Comparison of ENCODE assay signal across 14 cellular contexts in the genomic region with DNA sequence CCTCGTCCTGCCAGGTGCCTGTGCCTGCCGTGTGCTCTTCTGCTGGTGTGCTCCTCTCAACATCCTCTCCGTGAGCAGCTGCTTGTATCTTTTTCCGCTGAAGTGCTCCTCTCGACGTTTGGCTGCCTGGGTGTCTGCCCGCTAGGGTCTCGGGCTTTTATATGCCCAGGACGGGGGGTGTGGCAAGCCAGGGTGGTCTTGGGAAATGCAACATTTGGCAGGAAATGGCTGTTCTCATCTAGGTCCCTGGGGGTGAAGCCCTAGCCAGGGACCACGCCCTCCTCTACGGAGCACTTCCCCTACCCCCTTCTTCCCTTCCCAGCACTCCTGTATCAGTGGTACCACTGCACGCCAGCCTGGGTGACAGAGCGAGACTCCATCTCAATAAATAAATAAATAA. TPM values are rescaled to one million over a fixed set of nuclear protein-coding genes. Genes with fewer than 3 reads are reported as not detected.
DNase-seq lines count a peak whose midpoint lies in the region; TF ChIP-seq lines count a peak whose summit lies in the region.
"Had no signal": no experiment of that assay in that cellular context is flagged by ENCODE, and none has a peak within 500 bp of the region (broad histone marks: within the 10 kb centered on the region; RNA-seq: fewer than 3 reads in every experiment).

No MANE protein-coding gene starts in this region.

- no peaks in the 10 kb centered on the region for H3K27me3 ChIP-seq in BLaER1 treated with 17β-estradiol and CSF1 and Interleukin-3, amounts not matched to agents 10 nM and 100 nM
- H3K27me3 ChIP-seq in hepatocyte (no peaks in the 10 kb centered on the region), suprapubic skin (no peaks in the 10 kb centered on the region)

- TF ChIP-seq EP300 in suprapubic skin (IDR thresholded peaks at IDR 0.05), result no peak

- 96% methylated on average over 13 of the region's 13 CpGs for WGBS in hepatocyte (ENCODE audit: low lambda C conversion rate, missing lambda C conversion rate)
- 86% methylated on average over 13 of the region's 13 CpGs for WGBS in suprapubic skin

- peak overlapping the region in 9 of 11 experiments; percentile 50 to 82 (median 79); a peak in 17 of 22 replicates for H3K9ac ChIP-seq in BLaER1 treated with 17β-estradiol and CSF1 and Interleukin-3, amounts not matched to agents 10 nM and 100 nM
- H3K9ac ChIP-seq: GM23248 had no signal

- DNase-seq in caudate nucleus (lab: John Stamatoyannopoulos, UW), result no peak
- DNase-seq in islet precursor cell, result peak; percentile 16
- no peak for DNase-seq in hepatocyte (ENCODE audit: low spot score)
- no peak for DNase-seq in suprapubic skin (ENCODE audit: low spot score in 2 of 2)
- DNase-seq in HuH-7.5 (ENCODE audit: low spot score), result no peak
- DNase-seq: ACHN; CD4-positive, alpha-beta memory T cell; DMS79; GM23248 had no signal

- peaks cover 19 to 30% (median 26%) of the 10 kb centered on the region in 11 experiments for H3K9me3 ChIP-seq in BLaER1 treated with 17β-estradiol and CSF1 and Interleukin-3, amounts not matched to agents 10 nM and 100 nM (replicated peaks in 1 of 11)
- H3K9me3 ChIP-seq in hepatocyte (ENCODE audit: low read depth) (no peaks in the 10 kb centered on the region), suprapubic skin (no peaks in the 10 kb centered on the region)
- H3K9me3 ChIP-seq: HAP-1 had no signal

- no peaks in the 10 kb centered on the region for H3K9me2 ChIP-seq in hepatocyte (replicated peaks; ENCODE audit: insufficient read depth)

- no peak overlapping the region for H2AFZ ChIP-seq in hepatocyte
- H2AFZ ChIP-seq: GM23248 had no signal

- H3K4me2 ChIP-seq in BLaER1 treated with 17β-estradiol and CSF1 and Interleukin-3, amounts not matched to agents 10 nM and 100 nM, result peak overlapping the region; percentile 74 to 89 (median 80)
- H3K4me2 ChIP-seq in hepatocyte, result no peak overlapping the region

- TF ChIP-seq CTCF in hepatocyte (IDR thresholded peaks at IDR 0.05; ENCODE audit: poor library complexity) (no peak), suprapubic skin (IDR thresholded peaks at IDR 0.05) (no peak)

- peaks cover 25 to 50% (median 43%) of the 10 kb centered on the region in 10 experiments for H3K4me1 ChIP-seq in BLaER1 treated with 17β-estradiol and CSF1 and Interleukin-3, amounts not matched to agents 10 nM and 100 nM
- no peaks in the 10 kb centered on the region for H3K4me1 ChIP-seq in hepatocyte (ENCODE audit: insufficient read depth)
- H3K4me1 ChIP-seq in suprapubic skin, result peaks cover 7% of the 10 kb centered on the region

- H3K79me2 ChIP-seq in hepatocyte, result no peaks in the 10 kb centered on the region

- peak overlapping the region in 10 of 11 experiments; percentile 22 to 96 (median 90); a peak in 19 of 22 replicates for H3K27ac ChIP-seq in BLaER1 treated with 17β-estradiol and CSF1 and Interleukin-3, amounts not matched to agents 10 nM and 100 nM
- H3K27ac ChIP-seq in caudate nucleus (ENCODE audit: low read depth, low read length) (peak overlapping the region; percentile 95), temporal lobe (ENCODE audit: low read depth, low read length) (peak overlapping the region; percentile 94), hepatocyte (no peak overlapping the region), suprapubic skin (no peak overlapping the region)
- H3K27ac ChIP-seq: C4-2B, GM23248 had no signal

- TF ChIP-seq POLR2A in suprapubic skin (IDR thresholded peaks at IDR 0.05), result no peak

- H4K20me1 ChIP-seq in BLaER1 treated with 17β-estradiol and CSF1 and Interleukin-3, amounts not matched to agents 10 nM and 100 nM, result no peaks in the 10 kb centered on the region
- no peaks in the 10 kb centered on the region for H4K20me1 ChIP-seq in hepatocyte (ENCODE audit: insufficient read depth, poor library complexity, severe bottlenecking)

- H3K4me3 ChIP-seq in BLaER1 treated with 17β-estradiol and CSF1 and Interleukin-3, amounts not matched to agents 10 nM and 100 nM, result peak overlapping the region in 9 of 10 experiments; percentile 8 to 58 (median 47); a peak in 17 of 20 replicates
- H3K4me3 ChIP-seq in hepatocyte (no peak overlapping the region), suprapubic skin (no peak overlapping the region)
- H3K4me3 ChIP-seq: GM12878, GM23248, HAP-1 had no signal

- peaks cover 0 to 10% (median 7%) of the 10 kb centered on the region in 11 experiments; a peak in 6 of 22 replicates for H3K36me3 ChIP-seq in BLaER1 treated with 17β-estradiol and CSF1 and Interleukin-3, amounts not matched to agents 10 nM and 100 nM
- H3K36me3 ChIP-seq in hepatocyte (replicated peaks; ENCODE audit: insufficient read depth, low read depth) (no peaks in the 10 kb centered on the region), suprapubic skin (no peaks in the 10 kb centered on the region)
- H3K36me3 ChIP-seq: HAP-1 had no signal

RNA-seq across cellular contexts. Expression of gene IQCK, which starts 49.4 kb away (rescaled TPM):
- total RNA-seq in temporal lobe, result 6.4 TPM
- total RNA-seq in hepatocyte, result 9.7 and 11.8 TPM in 2 replicates
- polyA plus RNA-seq in hepatocyte, result 7.2 and 12.0 TPM in 2 replicates
- 10 to 100 TPM; 10.7 to 21.6 (median 18.7) TPM for total RNA-seq in suprapubic skin

RNA-seq across cellular contexts. Expression of gene KNOP1, which starts 49.5 kb away (rescaled TPM):
- total RNA-seq in temporal lobe, result 18.9 TPM
- total RNA-seq in hepatocyte, result 19.4 and 22.0 TPM in 2 replicates
- 28.2 and 30.4 TPM in 2 replicates for polyA plus RNA-seq in hepatocyte
- 10 to 100 TPM in 3 of 4 donors, 1 to 10 TPM in 1; 7.9 to 22.8 (median 19.5) TPM for total RNA-seq in suprapubic skin

Comparison
In these comparisons a context has a peak if more than half of its experiments do, and no peak if none do; other contexts are left out.
1. H3K27ac ChIP-seq: peak in BLaER1 treated with 17β-estradiol and CSF1 and Interleukin-3, amounts not matched to agents 10 nM and 100 nM (10 of 11), caudate nucleus (single experiment) and temporal lobe (single experiment); none in hepatocyte (single experiment) and suprapubic skin (single experiment).
2. H3K4me3 ChIP-seq: peak in BLaER1 treated with 17β-estradiol and CSF1 and Interleukin-3, amounts not matched to agents 10 nM and 100 nM (9 of 10); none in hepatocyte (single experiment) and suprapubic skin (single experiment).